35 cellular contexts compared by ENCODE assay signal in genomic region chr15:42087460-42087859, GRCh38. TPM values are rescaled to one million over a fixed set of nuclear protein-coding genes. Genes with fewer than 3 reads are reported as not detected.
"Had no signal": no experiment of that assay in that cellular context is flagged by ENCODE, and none has a peak within 500 bp of the region (broad histone marks: within the 10 kb centered on the region; RNA-seq: fewer than 3 reads in every experiment).

No MANE protein-coding gene starts in this region.

- H3K36me3 Mint-ChIP-seq: immature natural killer cell; naive thymus-derived CD8-positive, alpha-beta T cell; stimulated activated naive B cell treated with anti-CD40 and anti-IgM and Interleukin-4, amounts not matched to agents 10 μg/mL and 1 μg/mL and 100 μg/mL, for 72 hours had no signal

- H3K27ac Mint-ChIP-seq: immature natural killer cell; nephron; progenitor cell of endocrine pancreas; stimulated activated naive B cell treated with anti-CD40 and anti-IgM and Interleukin-4, amounts not matched to agents 10 μg/mL and 1 μg/mL and 100 μg/mL, for 72 hours had no signal

- H3K9me3 ChIP-seq: left lung, lower lobe of right lung, neutrophil, right atrium auricular region, right lobe of liver, suprapubic skin, thoracic aorta, tibial artery, vagina had no signal

- H3K27ac ChIP-seq: left lung, lower lobe of right lung, neutrophil, parathyroid adenoma, right atrium auricular region, right lobe of liver, suprapubic skin, thoracic aorta, tibial artery, vagina had no signal

- H3K4me1 ChIP-seq: parathyroid adenoma, right atrium auricular region, right lobe of liver had no signal

- DNase-seq: hypothalamus; immature natural killer cell; kidney; left colon; lower lobe of right lung; mammary epithelial cell; mesenchymal stem cell; naive thymus-derived CD8-positive, alpha-beta T cell; occipital lobe; right lobe of liver; stimulated activated CD4-positive, alpha-beta T cell treated with anti-CD3 and anti-CD28 coated beads, Interleukin-1b, Interleukin-23, amount 100 ng/mL, for 48 hours; stimulated activated CD4-positive, alpha-beta T cell treated with anti-CD3 and anti-CD28 coated beads, Interleukin-2, amount 100 ng/mL, for 48 hours; stimulated activated CD4-positive, alpha-beta T cell treated with anti-CD3 and anti-CD28 coated beads, Interleukin-4, amount 100 ng/mL, for 4 hours; stimulated activated naive B cell treated with anti-CD40 and anti-IgM and Interleukin-4, amounts not matched to agents 10 μg/mL and 1 μg/mL and 100 μg/mL, for 72 hours; stimulated activated naive CD8-positive, alpha-beta T cell treated with anti-CD3 and anti-CD28 coated beads, Interleukin-15, Interleukin-2, amounts not matched to agents 100 U/mL and 50 U/mL, for 24 hours; tibial artery; trophoblast cell had no signal

- H3K9ac ChIP-seq: parathyroid adenoma had no signal

- H3K27me3 ChIP-seq: left lung, neutrophil, right atrium auricular region, right lobe of liver had no signal

- H2AFZ ChIP-seq: parathyroid adenoma had no signal

- ATAC-seq: left colon; left lung; lower lobe of right lung; naive thymus-derived CD8-positive, alpha-beta T cell; right lobe of liver; stimulated activated naive B cell treated with anti-CD40 and anti-IgM and Interleukin-4, amounts not matched to agents 10 μg/mL and 1 μg/mL and 100 μg/mL, for 72 hours; stimulated activated naive CD8-positive, alpha-beta T cell treated with anti-CD3 and anti-CD28 coated beads, Interleukin-15, Interleukin-2, amounts not matched to agents 100 U/mL and 50 U/mL, for 24 hours had no signal

- H3K79me2 ChIP-seq: parathyroid adenoma had no signal

- H3K4me3 ChIP-seq: left lung, lower lobe of right lung, right atrium auricular region, right lobe of liver, smooth muscle cell, suprapubic skin, thoracic aorta, tibial artery, vagina had no signal

- H3K4me3 Mint-ChIP-seq: immature natural killer cell; naive thymus-derived CD8-positive, alpha-beta T cell; nephron; neural crest cell; stimulated activated naive B cell treated with anti-CD40 and anti-IgM and Interleukin-4, amounts not matched to agents 10 μg/mL and 1 μg/mL and 100 μg/mL, for 72 hours had no signal

- H3K36me3 ChIP-seq: left lung, lower lobe of right lung, neutrophil, right atrium auricular region, right lobe of liver, suprapubic skin, thoracic aorta, tibial artery, vagina had no signal

- H3K4me2 ChIP-seq: smooth muscle cell had no signal

- H3K4me1 Mint-ChIP-seq: nephron had no signal

- H3K9me3 Mint-ChIP-seq: immature natural killer cell; naive thymus-derived CD8-positive, alpha-beta T cell; nephron; neural crest cell; stimulated activated naive B cell treated with anti-CD40 and anti-IgM and Interleukin-4, amounts not matched to agents 10 μg/mL and 1 μg/mL and 100 μg/mL, for 72 hours had no signal

RNA-seq across cellular contexts. Expression of gene PLA2G4D, which starts 6.9 kb away (rescaled TPM):
- total RNA-seq: kidney; liver; lower lobe of right lung; mucosa of gallbladder; naive thymus-derived CD8-positive, alpha-beta T cell; neural crest cell; occipital lobe; osteocyte; progenitor cell of endocrine pancreas; pulmonary artery endothelial cell; renal cortical epithelial cell; right atrium auricular region; right lobe of liver; skeletal muscle tissue; thoracic aorta; urinary bladder had no signal
- polyA plus RNA-seq: immature natural killer cell; liver; naive thymus-derived CD8-positive, alpha-beta T cell had no signal
